11 cellular contexts compared by ENCODE assay signal in the genomic region with DNA sequence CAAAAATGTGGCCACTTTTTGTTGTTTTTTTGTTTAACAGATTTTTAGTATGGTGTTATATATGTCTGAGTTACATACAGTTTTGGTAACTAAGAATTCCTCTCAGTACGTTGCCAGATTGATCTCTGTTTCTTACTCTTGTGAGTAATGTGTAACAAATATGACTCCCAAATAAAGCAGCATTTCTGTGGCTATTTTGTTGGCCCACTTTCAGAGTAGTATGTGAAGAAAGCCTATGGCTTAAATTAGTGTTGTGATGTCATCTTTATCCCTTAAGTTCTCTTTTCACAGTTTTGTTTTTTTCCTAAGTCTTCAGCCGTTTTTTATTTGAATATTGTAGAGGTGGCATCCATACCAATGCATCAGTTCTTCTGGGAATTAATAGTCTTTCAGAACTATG. TPM values are rescaled to one million over a fixed set of nuclear protein-coding genes. Genes with fewer than 3 reads are reported as not detected.
DNase-seq lines count a peak whose midpoint lies in the region; ATAC-seq and TF ChIP-seq lines count a peak whose summit lies in the region.
"Had no signal": no experiment of that assay in that cellular context is flagged by ENCODE, and none has a peak within 500 bp of the region (broad histone marks: within the 10 kb centered on the region; RNA-seq: fewer than 3 reads in every experiment).

No MANE protein-coding gene starts in this region.

- BruUV-seq in PC-9 (replicated peaks; lab: Mats Ljungman, UMichigan) = no TSS peak

- no peaks in the 10 kb centered on the region for H3K9me3 ChIP-seq in AG04450 (ENCODE audit: control insufficient read depth, insufficient read depth, low read length)
- H3K9me3 ChIP-seq in PC-9 (ENCODE audit: insufficient read depth, low read depth) = no peaks in the 10 kb centered on the region

- no peak overlapping the region for H2AFZ ChIP-seq in PC-9

- peaks cover 61% of the 10 kb centered on the region for H3K79me2 ChIP-seq in PC-9 (ENCODE audit: low read depth)

- H4K20me1 ChIP-seq in PC-9 (ENCODE audit: insufficient read depth) = no peaks in the 10 kb centered on the region

- peaks cover 20% of the 10 kb centered on the region for H3K4me1 Mint-ChIP-seq in WTC11

- CTCF ChIA-PET in AG04450 (lab: Charles Lee) (no interaction called here), WTC11 (lab: Charles Lee) (no interaction called here), PC-9 (lab: Charles Lee) (no interaction called here)

- intact Hi-C loops in PC-9 (cut with micrococcal nuclease; ENCODE audit: unreplicated experiment) = no loop called here

- ATAC-seq in WTC11 = no peak

- H3K4me3 ChIP-seq in AG04450 (ENCODE audit: low read depth, low read length) = no peak overlapping the region
- H3K4me3 ChIP-seq in foreskin fibroblast (ENCODE audit: low read depth in 1 of 2, low read length in 2 of 2) = no peak overlapping the region
- H3K4me3 ChIP-seq in PC-9 = no peak overlapping the region

- H3K27ac ChIP-seq in AG04450 (ENCODE audit: low read depth, low read length) (no peak overlapping the region), PC-9 (no peak overlapping the region)

- H3K27me3 ChIP-seq in AG04450 (ENCODE audit: control insufficient read depth, insufficient read depth, low read length) (no peaks in the 10 kb centered on the region), PC-9 (ENCODE audit: insufficient read depth, low read depth) (no peaks in the 10 kb centered on the region)

- H3F3A ChIP-seq in PC-9 (ENCODE audit: insufficient read depth, low read depth) = no peaks in the 10 kb centered on the region

- peaks cover 3% of the 10 kb centered on the region; the same call in 1 of the 2 replicates for H3K9me3 Mint-ChIP-seq in WTC11
- H3K9me3 Mint-ChIP-seq: activated B cell treated with CpG ODN at 0.5 μM for 24 hours had no signal

- peak overlapping the region; percentile 46; the same call in 1 of the 2 replicates for H3K27ac Mint-ChIP-seq in WTC11
- H3K27ac Mint-ChIP-seq: activated B cell treated with CpG ODN at 0.5 μM for 24 hours had no signal

- no peak for TF ChIP-seq CTCF in AG04450 (IDR thresholded peaks at IDR 0.05; ENCODE audit: low read depth, low read length)
- TF ChIP-seq CTCF in WTC11 (IDR thresholded peaks at IDR 0.05) = no peak
- no peak for TF ChIP-seq CTCF in foreskin fibroblast (IDR thresholded peaks at IDR 0.05; ENCODE audit: low read depth, low read length)
- TF ChIP-seq CTCF in PC-9 (conservative IDR thresholded peaks at IDR 0.05) = no peak

- peak; percentile 57 for DNase-seq in AG04450 (ENCODE audit: low read depth, low spot score)
- DNase-seq in HCEC 1CT = peak; percentile 90
- no peak for DNase-seq in WTC11 (ENCODE audit: low spot score)
- DNase-seq in foreskin fibroblast = peak; percentile 30 to 66
- DNase-seq in PC-9 = no peak
- DNase-seq in activated gamma-delta T cell treated with Interleukin-2 at 50 U/mL for 16 hours = no peak
- no peak for DNase-seq in ecto neural progenitor cell (ENCODE audit: low spot score)
- no peak for DNase-seq in NCI-H1048 (lab: John Stamatoyannopoulos, UW)
- DNase-seq: activated B cell treated with CpG ODN at 0.5 μM for 24 hours; activated CD8-positive, alpha-beta memory T cell treated with anti-CD3 and anti-CD28 coated beads, Interleukin-2, amount 50 U/mL, for 4 hours; DMS79 had no signal

- H3K4me2 ChIP-seq in PC-9 = no peak overlapping the region

- H3K36me3 ChIP-seq in PC-9 (ENCODE audit: low read depth) = peaks cover 1% of the 10 kb centered on the region; the same call in 1 of the 2 replicates

- POLR2A ChIA-PET in AG04450 (lab: Yijun Ruan, JAX) = interaction anchor here (1.4 kb wide), 1 partner anchor 10 kb away, joined by 3 read pairs; a partner anchor contains a TSS
- POLR2A ChIA-PET in WTC11 (lab: Charles Lee) = no interaction called here
- POLR2A ChIA-PET in PC-9 (lab: Charles Lee; ENCODE audit: unreplicated experiment) = no interaction called here

- no peaks in the 10 kb centered on the region for H3K27me3 Mint-ChIP-seq in WTC11 (ENCODE audit: low read depth)
- H3K27me3 Mint-ChIP-seq: activated B cell treated with CpG ODN at 0.5 μM for 24 hours had no signal

- no peaks in the 10 kb centered on the region for H3K4me1 ChIP-seq in PC-9 (replicated peaks; ENCODE audit: insufficient read depth)

- H3K4me3 Mint-ChIP-seq in WTC11 = no peak overlapping the region
- H3K4me3 Mint-ChIP-seq: activated B cell treated with CpG ODN at 0.5 μM for 24 hours had no signal

- H3K36me3 Mint-ChIP-seq in WTC11 = peaks cover 16% of the 10 kb centered on the region

- H3K9me2 ChIP-seq in PC-9 (ENCODE audit: insufficient read depth) = no peaks in the 10 kb centered on the region

TF ChIP-seq in WTC11, 78 proteins besides CTCF, POLR2A, EP300 and RAD21 (continues in another document):
- TF ChIP-seq ELF4 (CRISPR knock-in tag; IDR thresholded peaks at IDR 0.05; ENCODE audit: low read depth) (no peak), ESRRA (CRISPR knock-in tag; IDR thresholded peaks at IDR 0.05; ENCODE audit: borderline replicate concordance) (no peak), CREB1 (CRISPR knock-in tag; IDR thresholded peaks at IDR 0.05) (no peak), ZNF317 (CRISPR knock-in tag; IDR thresholded peaks at IDR 0.05; ENCODE audit: borderline replicate concordance, low read depth) (no peak), SOX15 (CRISPR knock-in tag; IDR thresholded peaks at IDR 0.05) (no peak), TEAD1 (CRISPR knock-in tag; IDR thresholded peaks at IDR 0.05) (no peak), PRRX2 (CRISPR knock-in tag; IDR thresholded peaks at IDR 0.05) (no peak), CREM (CRISPR knock-in tag; IDR thresholded peaks at IDR 0.05) (no peak)
- TF ChIP-seq, protein P1, sequence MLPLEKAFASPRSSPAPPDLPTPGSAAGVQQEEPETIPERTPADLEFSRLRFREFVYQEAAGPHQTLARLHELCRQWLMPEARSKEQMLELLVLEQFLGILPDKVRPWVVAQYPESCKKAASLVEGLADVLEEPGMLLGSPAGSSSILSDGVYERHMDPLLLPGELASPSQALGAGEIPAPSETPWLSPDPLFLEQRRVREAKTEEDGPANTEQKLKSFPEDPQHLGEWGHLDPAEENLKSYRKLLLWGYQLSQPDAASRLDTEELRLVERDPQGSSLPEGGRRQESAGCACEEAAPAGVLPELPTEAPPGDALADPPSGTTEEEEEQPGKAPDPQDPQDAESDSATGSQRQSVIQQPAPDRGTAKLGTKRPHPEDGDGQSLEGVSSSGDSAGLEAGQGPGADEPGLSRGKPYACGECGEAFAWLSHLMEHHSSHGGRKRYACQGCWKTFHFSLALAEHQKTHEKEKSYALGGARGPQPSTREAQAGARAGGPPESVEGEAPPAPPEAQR (CRISPR knock-in tag; IDR thresholded peaks at IDR 0.05) = no peak
- TF ChIP-seq, protein P2, sequence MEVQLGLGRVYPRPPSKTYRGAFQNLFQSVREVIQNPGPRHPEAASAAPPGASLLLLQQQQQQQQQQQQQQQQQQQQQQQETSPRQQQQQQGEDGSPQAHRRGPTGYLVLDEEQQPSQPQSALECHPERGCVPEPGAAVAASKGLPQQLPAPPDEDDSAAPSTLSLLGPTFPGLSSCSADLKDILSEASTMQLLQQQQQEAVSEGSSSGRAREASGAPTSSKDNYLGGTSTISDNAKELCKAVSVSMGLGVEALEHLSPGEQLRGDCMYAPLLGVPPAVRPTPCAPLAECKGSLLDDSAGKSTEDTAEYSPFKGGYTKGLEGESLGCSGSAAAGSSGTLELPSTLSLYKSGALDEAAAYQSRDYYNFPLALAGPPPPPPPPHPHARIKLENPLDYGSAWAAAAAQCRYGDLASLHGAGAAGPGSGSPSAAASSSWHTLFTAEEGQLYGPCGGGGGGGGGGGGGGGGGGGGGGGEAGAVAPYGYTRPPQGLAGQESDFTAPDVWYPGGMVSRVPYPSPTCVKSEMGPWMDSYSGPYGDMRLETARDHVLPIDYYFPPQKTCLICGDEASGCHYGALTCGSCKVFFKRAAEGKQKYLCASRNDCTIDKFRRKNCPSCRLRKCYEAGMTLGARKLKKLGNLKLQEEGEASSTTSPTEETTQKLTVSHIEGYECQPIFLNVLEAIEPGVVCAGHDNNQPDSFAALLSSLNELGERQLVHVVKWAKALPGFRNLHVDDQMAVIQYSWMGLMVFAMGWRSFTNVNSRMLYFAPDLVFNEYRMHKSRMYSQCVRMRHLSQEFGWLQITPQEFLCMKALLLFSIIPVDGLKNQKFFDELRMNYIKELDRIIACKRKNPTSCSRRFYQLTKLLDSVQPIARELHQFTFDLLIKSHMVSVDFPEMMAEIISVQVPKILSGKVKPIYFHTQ (CRISPR knock-in tag; IDR thresholded peaks at IDR 0.05) = no peak
- TF ChIP-seq, protein P3, sequence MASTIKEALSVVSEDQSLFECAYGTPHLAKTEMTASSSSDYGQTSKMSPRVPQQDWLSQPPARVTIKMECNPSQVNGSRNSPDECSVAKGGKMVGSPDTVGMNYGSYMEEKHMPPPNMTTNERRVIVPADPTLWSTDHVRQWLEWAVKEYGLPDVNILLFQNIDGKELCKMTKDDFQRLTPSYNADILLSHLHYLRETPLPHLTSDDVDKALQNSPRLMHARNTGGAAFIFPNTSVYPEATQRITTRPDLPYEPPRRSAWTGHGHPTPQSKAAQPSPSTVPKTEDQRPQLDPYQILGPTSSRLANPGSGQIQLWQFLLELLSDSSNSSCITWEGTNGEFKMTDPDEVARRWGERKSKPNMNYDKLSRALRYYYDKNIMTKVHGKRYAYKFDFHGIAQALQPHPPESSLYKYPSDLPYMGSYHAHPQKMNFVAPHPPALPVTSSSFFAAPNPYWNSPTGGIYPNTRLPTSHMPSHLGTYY (CRISPR knock-in tag; IDR thresholded peaks at IDR 0.05) = no peak
- TF ChIP-seq, protein P4, sequence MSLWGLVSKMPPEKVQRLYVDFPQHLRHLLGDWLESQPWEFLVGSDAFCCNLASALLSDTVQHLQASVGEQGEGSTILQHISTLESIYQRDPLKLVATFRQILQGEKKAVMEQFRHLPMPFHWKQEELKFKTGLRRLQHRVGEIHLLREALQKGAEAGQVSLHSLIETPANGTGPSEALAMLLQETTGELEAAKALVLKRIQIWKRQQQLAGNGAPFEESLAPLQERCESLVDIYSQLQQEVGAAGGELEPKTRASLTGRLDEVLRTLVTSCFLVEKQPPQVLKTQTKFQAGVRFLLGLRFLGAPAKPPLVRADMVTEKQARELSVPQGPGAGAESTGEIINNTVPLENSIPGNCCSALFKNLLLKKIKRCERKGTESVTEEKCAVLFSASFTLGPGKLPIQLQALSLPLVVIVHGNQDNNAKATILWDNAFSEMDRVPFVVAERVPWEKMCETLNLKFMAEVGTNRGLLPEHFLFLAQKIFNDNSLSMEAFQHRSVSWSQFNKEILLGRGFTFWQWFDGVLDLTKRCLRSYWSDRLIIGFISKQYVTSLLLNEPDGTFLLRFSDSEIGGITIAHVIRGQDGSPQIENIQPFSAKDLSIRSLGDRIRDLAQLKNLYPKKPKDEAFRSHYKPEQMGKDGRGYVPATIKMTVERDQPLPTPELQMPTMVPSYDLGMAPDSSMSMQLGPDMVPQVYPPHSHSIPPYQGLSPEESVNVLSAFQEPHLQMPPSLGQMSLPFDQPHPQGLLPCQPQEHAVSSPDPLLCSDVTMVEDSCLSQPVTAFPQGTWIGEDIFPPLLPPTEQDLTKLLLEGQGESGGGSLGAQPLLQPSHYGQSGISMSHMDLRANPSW (CRISPR knock-in tag; conservative IDR thresholded peaks at IDR 0.05; ENCODE audit: low read depth) = no peak

RNA-seq across cellular contexts. Expression of a gene that starts 10.7 kb away (rescaled TPM):
- polyA plus RNA-seq in AG04450 (2011; rRNA removed) = 67.2 and 79.9 TPM in 2 replicates
- polyA minus RNA-seq in AG04450 (2011; rRNA and poly(A)+ RNA removed) = 82.7 and 136 TPM in 2 replicates
- 31.7 to 39.9 TPM (median 37.8 TPM) in 3 replicates for total RNA-seq in WTC11 (2021)
- 58.3 and 65.1 TPM in 2 replicates for total RNA-seq in PC-9 (2021)

Comparison
In these comparisons a context has a peak if more than half of its experiments do, and no peak if none do; other contexts are left out.
1. DNase-seq: peak in AG04450 (single experiment), HCEC 1CT (single experiment) and foreskin fibroblast (2 of 2); none in WTC11 (single experiment), PC-9 (0 of 2), activated gamma-delta T cell treated with Interleukin-2 at 50 U/mL for 16 hours (single experiment), ecto neural progenitor cell (single experiment) and NCI-H1048 (single experiment).